Comparison of ENCODE assay signal across 21 cellular contexts in the genomic region with DNA sequence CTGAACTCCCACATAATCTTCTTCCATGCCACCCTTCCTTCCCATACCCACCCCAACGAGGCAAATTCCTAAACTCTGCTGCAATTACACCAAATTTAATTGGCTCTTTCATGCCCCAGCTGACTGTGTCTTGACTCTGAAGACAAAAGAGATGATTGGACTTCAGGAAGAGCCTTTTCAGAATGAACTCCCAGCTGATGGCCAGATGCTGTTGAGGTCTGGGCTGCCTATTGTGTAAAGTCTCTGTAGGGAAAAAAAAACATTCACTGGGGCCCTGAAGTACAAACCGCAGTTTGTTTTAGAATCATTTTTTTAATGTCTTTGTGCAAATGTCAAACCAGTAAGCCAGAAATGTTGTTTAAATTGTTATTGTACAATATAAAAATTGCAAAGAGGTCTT.
DNase-seq lines count a peak whose midpoint lies in the region; TF ChIP-seq lines count a peak whose summit lies in the region.
"Had no signal": no experiment of that assay in that cellular context is flagged by ENCODE, and none has a peak within 500 bp of the region (broad histone marks: within the 10 kb centered on the region; RNA-seq: fewer than 3 reads in every experiment).

No MANE protein-coding gene starts in this region.

- H3K27me3 ChIP-seq in adipocyte (replicated peaks; ENCODE audit: control insufficient read depth, insufficient read depth, low read length) (no peaks in the 10 kb centered on the region), osteoblast (ENCODE audit: insufficient read depth, low read length) (no peaks in the 10 kb centered on the region)
- H3K27me3 ChIP-seq: BE2C, right lobe of liver had no signal

- H3K36me3 ChIP-seq in adipocyte (ENCODE audit: control insufficient read depth, insufficient read depth, low read length, severe bottlenecking) (no peaks in the 10 kb centered on the region), osteoblast (ENCODE audit: insufficient read depth, low read length) (no peaks in the 10 kb centered on the region)
- H3K36me3 ChIP-seq: BE2C, right lobe of liver had no signal

- H3K9me3 ChIP-seq in adipocyte (ENCODE audit: control insufficient read depth, low read length) (no peaks in the 10 kb centered on the region), osteoblast (ENCODE audit: low read depth, low read length) (no peaks in the 10 kb centered on the region)
- H3K9me3 ChIP-seq: BE2C, right lobe of liver had no signal

- H3K79me2 ChIP-seq in osteoblast (ENCODE audit: insufficient read depth, low read length), result no peaks in the 10 kb centered on the region

- peak; percentile 53 for DNase-seq in EH (ENCODE audit: low read depth)
- DNase-seq in adipocyte (ENCODE audit: low read depth), result peak; percentile 87
- peak; percentile 79 for DNase-seq in fibroblast of mammary gland (ENCODE audit: low read depth)
- no peak for DNase-seq in osteoblast (ENCODE audit: insufficient read length, low spot score, missing footprints)
- DNase-seq in ACHN, result no peak
- no peak for DNase-seq in NCI-H146 (lab: John Stamatoyannopoulos, UW)
- DNase-seq in activated gamma-delta T cell (lab: John Stamatoyannopoulos, UW), result no peak
- DNase-seq in SHP77 (lab: John Stamatoyannopoulos, UW), result no peak
- DNase-seq: activated CD4-positive, alpha-beta T cell treated with anti-CD3 and anti-CD28 coated beads, Interleukin-2, amount 50 U/mL, for 4 hours; activated T-cell treated with anti-CD3 and anti-CD28 coated beads, Interleukin-2, amount 50 U/mL, for 24 hours; BE2C; kidney; midbrain; NCI-H187 treated with DMSO at 0.1 percent for 48 hours; NCI-H524; nucleus accumbens; PC-3; right lobe of liver; stimulated activated CD4-positive, alpha-beta T cell treated with anti-CD3 and anti-CD28 coated beads, Interleukin-4, amount 100 ng/mL, for 24 hours; stimulated activated CD8-positive, alpha-beta memory T cell treated with anti-CD3 and anti-CD28 coated beads, Interleukin-4, amount 100 ng/mL, for 48 hours had no signal

- no peak overlapping the region for H3K4me3 ChIP-seq in adipocyte (ENCODE audit: low read length)
- H3K4me3 ChIP-seq in fibroblast of mammary gland (ENCODE audit: control insufficient read depth, low read depth, low read length), result no peak overlapping the region
- no peak overlapping the region for H3K4me3 ChIP-seq in osteoblast (ENCODE audit: insufficient read depth, low read length)
- H3K4me3 ChIP-seq: coronary artery, right lobe of liver had no signal

- H3K27ac ChIP-seq in osteoblast (ENCODE audit: low read depth, low read length), result no peak overlapping the region
- H3K27ac ChIP-seq: coronary artery, right lobe of liver had no signal

- peaks cover 18% of the 10 kb centered on the region for H3K4me1 ChIP-seq in adipocyte (ENCODE audit: control insufficient read depth, insufficient read depth, low read length)
- H3K4me1 ChIP-seq in osteoblast (ENCODE audit: insufficient read depth, low read length), result peaks cover 15% of the 10 kb centered on the region
- H3K4me1 ChIP-seq: BE2C, right lobe of liver had no signal

- TF ChIP-seq CTCF in fibroblast of mammary gland (conservative IDR thresholded peaks at IDR 0.05; ENCODE audit: control insufficient read depth, insufficient read depth, low read depth, low read length) (no peak), osteoblast (IDR thresholded peaks at IDR 0.05; ENCODE audit: extremely low read depth, low read depth, low read length) (no peak)

- H3K4me2 ChIP-seq in osteoblast (ENCODE audit: insufficient read depth, low read length), result peak overlapping the region; percentile 12

- no peak overlapping the region for H3K9ac ChIP-seq in adipocyte (ENCODE audit: low read length)

- H2AFZ ChIP-seq in osteoblast (ENCODE audit: low read length), result no peak overlapping the region

- in situ Hi-C loops in ACHN (cut with HindIII; ENCODE audit: low pct_ligation_motif_present, low pct_unique_long_range_greater_than_20kb, low sequenced_read_pairs), result no loop called here

- no peaks in the 10 kb centered on the region for H4K20me1 ChIP-seq in osteoblast (ENCODE audit: insufficient read depth, low read length)

Comparison
In these comparisons a context has a peak if more than half of its experiments do, and no peak if none do; other contexts are left out.
1. DNase-seq: peak in EH (single experiment), adipocyte (single experiment) and fibroblast of mammary gland (single experiment); none in osteoblast (single experiment), ACHN (single experiment), NCI-H146 (single experiment), activated gamma-delta T cell (single experiment) and SHP77 (0 of 2).